Comparison of ENCODE assay signal across 1 cellular context in genomic region chr6:148998704-148999103, GRCh38.
TF ChIP-seq lines count a peak whose summit lies in the region.

No MANE protein-coding gene starts in this region.

TF ChIP-seq in IMR-90, 13 proteins besides CTCF, POLR2A, EP300 and RAD21 (continued from another document):
- no peak for TF ChIP-seq ELK1 (IDR thresholded peaks at IDR 0.05; ENCODE audit: borderline replicate concordance, low read depth, low read length)
- TF ChIP-seq RFX5 (IDR thresholded peaks at IDR 0.05; ENCODE audit: low read depth, low read length) = no peak
- TF ChIP-seq FOS (IDR thresholded peaks at IDR 0.05; ENCODE audit: low read depth, low read length) = no peak
- no peak for TF ChIP-seq MAFK (IDR thresholded peaks at IDR 0.05; ENCODE audit: low read depth, low read length)
- TF ChIP-seq BHLHE40 (IDR thresholded peaks at IDR 0.05; ENCODE audit: low read depth, low read length) = no peak
- TF ChIP-seq RCOR1 (IDR thresholded peaks at IDR 0.05; ENCODE audit: insufficient replicate concordance, low read length) = no peak
